Comparison of ENCODE assay signal across 8 cellular contexts in genomic region chr18:12376034-12376717, GRCh38. TPM values are rescaled to one million over a fixed set of nuclear protein-coding genes. Genes with fewer than 3 reads are reported as not detected.
A peak's percentile ranks its signal among the peaks of the same experiment; 100 is the strongest.
DNase-seq lines count a peak whose midpoint lies in the region.

No MANE protein-coding gene starts in this region.

- WGBS in neuronal stem cell (ENCODE audit: extremely low coverage in 2 of 2, insufficient read length in 2 of 2, insufficient replicate concordance in 1 of 2), 2 donors: no CpG with 5 or more reads among the region's 38 CpGs

- no peak overlapping the region for H3K27ac ChIP-seq in neuronal stem cell (replicated peaks; ENCODE audit: low read length)

- no peak overlapping the region for H2BK120ac ChIP-seq in neuronal stem cell (ENCODE audit: low read depth, low read length)

- H2AFZ ChIP-seq in neuronal stem cell (ENCODE audit: low read length): peak overlapping the region; percentile 92

- no peak overlapping the region for H2BK15ac ChIP-seq in neuronal stem cell (ENCODE audit: low read length)

- peaks cover 0 to 5% of the 10 kb centered on the region in 2 donors for H3K9me3 ChIP-seq in neuronal stem cell (replicated peaks in 1 of 2; ENCODE audit: control insufficient read depth in 2 of 2, insufficient read depth in 1 of 2, low read depth in 1 of 2, low read length in 2 of 2)

- H2BK12ac ChIP-seq in neuronal stem cell (ENCODE audit: low read length): no peak overlapping the region

- H3K4me3 ChIP-seq in neuronal stem cell (ENCODE audit: low read length in 2 of 2): peak overlapping the region; percentile 75 to 100

- peak overlapping the region; percentile 92 for H3K9ac ChIP-seq in neuronal stem cell (ENCODE audit: low read depth, low read length, poor library complexity)

- H3K4ac ChIP-seq in neuronal stem cell (ENCODE audit: low read length): no peak overlapping the region

- H3K79me1 ChIP-seq in neuronal stem cell (ENCODE audit: low read depth, low read length): peaks cover 4% of the 10 kb centered on the region

- peak overlapping the region; percentile 82 for H3K23ac ChIP-seq in neuronal stem cell (ENCODE audit: low read depth, low read length, poor library complexity)

- H4K8ac ChIP-seq in neuronal stem cell (ENCODE audit: low read depth, low read length): no peak overlapping the region

- DNase-seq in DMS79 treated with DMSO at 0.1 percent for 48 hours (lab: John Stamatoyannopoulos, UW): peak; percentile 43
- DNase-seq in HT-29 (ENCODE audit: low spot score): peak; percentile 74
- peak; percentile 15 for DNase-seq in activated CD4-positive, alpha-beta T cell treated with anti-CD3 and anti-CD28 coated beads for 48 hours
- peak; percentile 6 for DNase-seq in fibroblast of gingiva (ENCODE audit: low read depth)
- no peak for DNase-seq in neuronal stem cell (ENCODE audit: low spot score)
- DNase-seq in Ammon's horn (ENCODE audit: low spot score): no peak
- DNase-seq in amygdala (lab: John Stamatoyannopoulos, UW): no peak
- DNase-seq in NCI-H2107 treated with DMSO at 0.1 percent for 48 hours (lab: John Stamatoyannopoulos, UW; ENCODE audit: unreplicated experiment): no peak

- peak overlapping the region; percentile 69 for H3K4me2 ChIP-seq in neuronal stem cell (ENCODE audit: insufficient read depth, low read length, poor library complexity, severe bottlenecking)

- peaks cover 0 to 21% of the 10 kb centered on the region in 2 donors for H3K36me3 ChIP-seq in neuronal stem cell (replicated peaks in 1 of 2; ENCODE audit: control insufficient read depth in 2 of 2, insufficient read depth in 2 of 2, low read length in 2 of 2)

- peak overlapping the region; percentile 0 for H2AK5ac ChIP-seq in neuronal stem cell (ENCODE audit: low read depth, low read length)

- H3K18ac ChIP-seq in neuronal stem cell (ENCODE audit: low read length): peak overlapping the region; percentile 98

- no peak overlapping the region for H2BK5ac ChIP-seq in neuronal stem cell (ENCODE audit: low read length)

- H3K14ac ChIP-seq in neuronal stem cell (ENCODE audit: low read length): no peak overlapping the region

- no peaks in the 10 kb centered on the region for H3K27me3 ChIP-seq in neuronal stem cell (ENCODE audit: control insufficient read depth in 3 of 3, insufficient read depth in 3 of 3, low read depth in 1 of 3, low read length in 3 of 3)

- no peak overlapping the region for H4K91ac ChIP-seq in neuronal stem cell (ENCODE audit: low read depth, low read length, poor library complexity)

- peaks cover 2 to 3% of the 10 kb centered on the region in 2 donors for H3K4me1 ChIP-seq in neuronal stem cell (ENCODE audit: control insufficient read depth in 2 of 2, insufficient read depth in 1 of 2, low read depth in 1 of 2, low read length in 2 of 2)

RNA-seq across cellular contexts. Expression of gene AFG3L2, which starts 0.9 kb away (rescaled TPM):
- 59.3 and 72.7 TPM in 2 replicates for total RNA-seq in HT-29 (2014; rRNA removed; shearing (Covaris generic))
- polyA plus RNA-seq in neuronal stem cell (2013, experiment 1 of 2): 21.0 TPM
- polyA plus RNA-seq in neuronal stem cell (2013, experiment 2 of 2): 20.1 TPM

RNA-seq across cellular contexts. Expression of gene PRELID3A, which starts 31.6 kb away (rescaled TPM):
- 3.0 and 7.9 TPM in 2 replicates for total RNA-seq in HT-29 (2014; rRNA removed; shearing (Covaris generic))
- polyA plus RNA-seq in neuronal stem cell (2013, experiment 1 of 2): 7.4 TPM
- polyA plus RNA-seq in neuronal stem cell (2013, experiment 2 of 2): 8.5 TPM

Comparison
In these comparisons a context has a peak if more than half of its experiments do, and no peak if none do; other contexts are left out.
1. DNase-seq: peak in DMS79 treated with DMSO at 0.1 percent for 48 hours (single experiment), HT-29 (single experiment), activated CD4-positive, alpha-beta T cell treated with anti-CD3 and anti-CD28 coated beads for 48 hours (single experiment) and fibroblast of gingiva (single experiment); none in neuronal stem cell (single experiment), Ammon's horn (single experiment), amygdala (0 of 56) and NCI-H2107 treated with DMSO at 0.1 percent for 48 hours (single experiment).